ENCODE assay signal across 27 cellular contexts in genomic region chr14:78104655-78105054, GRCh38.
"Had no signal": no experiment of that assay in that cellular context is flagged by ENCODE, and none has a peak within 500 bp of the region (broad histone marks: within the 10 kb centered on the region; RNA-seq: fewer than 3 reads in every experiment).

No MANE protein-coding gene starts in this region.

- H3K36me3 ChIP-seq: neural progenitor cell, ovary, right lobe of liver, sigmoid colon, stomach, tibial artery, transverse colon, upper lobe of right lung, uterus had no signal

- H3K36me3 Mint-ChIP-seq: natural killer cell; neural progenitor cell; stimulated activated effector memory CD8-positive, alpha-beta T cell treated with anti-CD3 and anti-CD28 coated beads, Interleukin-12 subunit alpha, Interleukin-12 subunit beta, amount 100 ng/mL, for 72 hours; stimulated activated naive B cell treated with anti-CD40 and anti-IgM and Interleukin-4, amounts not matched to agents 10 μg/mL and 1 μg/mL and 100 μg/mL, for 72 hours; type B pancreatic cell had no signal

- H3K27me3 Mint-ChIP-seq: stimulated activated naive B cell treated with anti-CD40 and anti-IgM and Interleukin-4, amounts not matched to agents 10 μg/mL and 1 μg/mL and 100 μg/mL, for 72 hours; stimulated activated naive CD8-positive, alpha-beta T cell treated with anti-CD3 and anti-CD28 coated beads, Interleukin-15, Interleukin-2, amounts not matched to agents 100 ng/mL and 50 ng/mL, for 24 hours had no signal

- H3K9ac ChIP-seq: neural progenitor cell, parathyroid adenoma had no signal

- H3K27me3 ChIP-seq: neural progenitor cell, ovary, right lobe of liver, sigmoid colon, stomach, tibial artery, transverse colon, upper lobe of right lung, uterus had no signal

- DNase-seq: natural killer cell; occipital lobe; ovary; posterior cingulate gyrus; psoas muscle; right cardiac atrium; right lobe of liver; sigmoid colon; small intestine; stimulated activated CD4-positive, alpha-beta T cell treated with anti-CD3 and anti-CD28 coated beads, Interleukin-15, amount 100 ng/mL, for 24 hours; stimulated activated CD4-positive, alpha-beta T cell treated with anti-CD3 and anti-CD28 coated beads, Interleukin-2, amount 100 ng/mL, for 24 hours; stimulated activated CD4-positive, alpha-beta T cell treated with anti-CD3 and anti-CD28 coated beads, Interleukin-2, amount 100 ng/mL, for 48 hours; stimulated activated CD4-positive, alpha-beta T cell treated with anti-CD3 and anti-CD28 coated beads, Interleukin-4, amount 100 ng/mL, for 24 hours; stimulated activated naive B cell treated with anti-CD40 and anti-IgM and Interleukin-4, amounts not matched to agents 10 μg/mL and 1 μg/mL and 100 μg/mL, for 72 hours; stimulated activated naive CD4-positive, alpha-beta T cell treated with Interleukin-2 at 50 U/mL for 16 hours; stomach; tibial artery; transverse colon; upper lobe of right lung; uterus had no signal

- H3K4me3 ChIP-seq: neural progenitor cell, ovary, psoas muscle, right lobe of liver, sigmoid colon, stomach, tibial artery, transverse colon, upper lobe of right lung, uterus had no signal

- H3K4me1 Mint-ChIP-seq: natural killer cell; neural progenitor cell; stimulated activated effector memory CD8-positive, alpha-beta T cell treated with anti-CD3 and anti-CD28 coated beads, Interleukin-12 subunit alpha, Interleukin-12 subunit beta, amount 100 ng/mL, for 72 hours; stimulated activated naive B cell treated with anti-CD40 and anti-IgM and Interleukin-4, amounts not matched to agents 10 μg/mL and 1 μg/mL and 100 μg/mL, for 72 hours had no signal

- H3K4me3 Mint-ChIP-seq: natural killer cell; nephron; neural progenitor cell; stimulated activated effector memory CD8-positive, alpha-beta T cell treated with anti-CD3 and anti-CD28 coated beads, Interleukin-12 subunit alpha, Interleukin-12 subunit beta, amount 100 ng/mL, for 72 hours; stimulated activated naive B cell treated with anti-CD40 and anti-IgM and Interleukin-4, amounts not matched to agents 10 μg/mL and 1 μg/mL and 100 μg/mL, for 72 hours; stimulated activated naive CD8-positive, alpha-beta T cell treated with anti-CD3 and anti-CD28 coated beads, Interleukin-15, Interleukin-2, amounts not matched to agents 100 ng/mL and 50 ng/mL, for 24 hours; type B pancreatic cell had no signal

- H3K9me3 Mint-ChIP-seq: natural killer cell; neural progenitor cell; stimulated activated naive B cell treated with anti-CD40 and anti-IgM and Interleukin-4, amounts not matched to agents 10 μg/mL and 1 μg/mL and 100 μg/mL, for 72 hours; stimulated activated naive CD8-positive, alpha-beta T cell treated with anti-CD3 and anti-CD28 coated beads, Interleukin-15, Interleukin-2, amounts not matched to agents 100 ng/mL and 50 ng/mL, for 24 hours; type B pancreatic cell had no signal

- H3K4me1 ChIP-seq: neural progenitor cell, parathyroid adenoma, psoas muscle, right lobe of liver, sigmoid colon, stomach, tibial artery, transverse colon, upper lobe of right lung, uterus had no signal

- H3K9me3 ChIP-seq: ovary, psoas muscle, right lobe of liver, sigmoid colon, tibial artery, transverse colon, upper lobe of right lung, uterus had no signal

- H3K27ac ChIP-seq: neural progenitor cell, ovary, parathyroid adenoma, psoas muscle, right lobe of liver, sigmoid colon, stomach, tibial artery, transverse colon, upper lobe of right lung, uterus had no signal

- H3K27ac Mint-ChIP-seq: natural killer cell; nephron; neural progenitor cell; progenitor cell of endocrine pancreas; stimulated activated effector memory CD8-positive, alpha-beta T cell treated with anti-CD3 and anti-CD28 coated beads, Interleukin-12 subunit alpha, Interleukin-12 subunit beta, amount 100 ng/mL, for 72 hours; stimulated activated naive B cell treated with anti-CD40 and anti-IgM and Interleukin-4, amounts not matched to agents 10 μg/mL and 1 μg/mL and 100 μg/mL, for 72 hours; stimulated activated naive CD8-positive, alpha-beta T cell treated with anti-CD3 and anti-CD28 coated beads, Interleukin-15, Interleukin-2, amounts not matched to agents 100 ng/mL and 50 ng/mL, for 24 hours; type B pancreatic cell had no signal
